ENCODE assay signal across 21 cellular contexts in genomic region chr3:3107181-3107580, GRCh38. TPM values are rescaled to one million over a fixed set of nuclear protein-coding genes. Genes with fewer than 3 reads are reported as not detected.
DNase-seq lines count a peak whose midpoint lies in the region; ATAC-seq and TF ChIP-seq lines count a peak whose summit lies in the region.
"Had no signal": no experiment of that assay in that cellular context is flagged by ENCODE, and none has a peak within 500 bp of the region (broad histone marks: within the 10 kb centered on the region; RNA-seq: fewer than 3 reads in every experiment).

No MANE protein-coding gene starts in this region.

- peaks cover 4% of the 10 kb centered on the region for H3K27me3 Mint-ChIP-seq in activated CD4-positive, alpha-beta memory T cell treated with anti-CD3 and anti-CD28 coated beads for 36 hours
- peaks cover 5% of the 10 kb centered on the region for H3K27me3 Mint-ChIP-seq in activated CD4-positive, alpha-beta memory T cell treated with anti-CD3 and anti-CD28 coated beads, Interleukin-2, amount 10 ng/mL, durations not matched to agents 7 days and 5 days
- H3K27me3 Mint-ChIP-seq in natural killer cell treated with Interleukin-12 subunit alpha and Interleukin-12 subunit beta and Interleukin-15 and Interleukin-18, amount 100 ng/mL, for 72 hours, result peaks cover 12 to 15% of the 10 kb centered on the region in 2 donors
- H3K27me3 Mint-ChIP-seq in natural killer cell (ENCODE audit: low read depth in 2 of 2) (peaks cover 13 to 35% of the 10 kb centered on the region in 2 donors), T-helper 17 cell (no peaks in the 10 kb centered on the region)
- no peaks in the 10 kb centered on the region for H3K27me3 Mint-ChIP-seq in stimulated activated memory B cell treated with anti-CD40 and anti-IgM and Interleukin-4, amounts not matched to agents 10 μg/mL and 1 μg/mL and 100 μg/mL, for 72 hours

- no peak for TF ChIP-seq CTCF in natural killer cell (IDR thresholded peaks at IDR 0.05)

- H3K9me3 ChIP-seq in T-helper 17 cell (ENCODE audit: control insufficient read depth, low read length, poor library complexity, severe bottlenecking), result no peaks in the 10 kb centered on the region
- H3K9me3 ChIP-seq: BE2C; BLaER1 treated with 17β-estradiol and CSF1 and Interleukin-3, amounts not matched to agents 10 nM and 100 nM had no signal

- CTCF ChIA-PET in activated CD4-positive, alpha-beta memory T cell treated with anti-CD3 and anti-CD28 coated beads for 36 hours (lab: Charles Lee), result interaction anchor here (0.8 kb wide), 1 partner anchor 40 kb away, joined by 3 read pairs; no protein-coding TSS in a partner anchor
- CTCF ChIA-PET in activated CD4-positive, alpha-beta memory T cell treated with anti-CD3 and anti-CD28 coated beads, Interleukin-2, amount 10 ng/mL, durations not matched to agents 7 days and 5 days (lab: Charles Lee), result no interaction called here

- peaks cover 33% of the 10 kb centered on the region for H3K4me1 Mint-ChIP-seq in activated CD4-positive, alpha-beta memory T cell treated with anti-CD3 and anti-CD28 coated beads for 36 hours (ENCODE audit: low read depth)
- H3K4me1 Mint-ChIP-seq in activated CD4-positive, alpha-beta memory T cell treated with anti-CD3 and anti-CD28 coated beads, Interleukin-2, amount 10 ng/mL, durations not matched to agents 7 days and 5 days, result peaks cover 11% of the 10 kb centered on the region
- peaks cover 23 to 47% of the 10 kb centered on the region in 2 donors for H3K4me1 Mint-ChIP-seq in natural killer cell treated with Interleukin-12 subunit alpha and Interleukin-12 subunit beta and Interleukin-15 and Interleukin-18, amount 100 ng/mL, for 72 hours (ENCODE audit: low read depth in 2 of 2)
- H3K4me1 Mint-ChIP-seq in natural killer cell (no peaks in the 10 kb centered on the region), T-helper 17 cell (peaks cover 25% of the 10 kb centered on the region)
- peaks cover 51% of the 10 kb centered on the region for H3K4me1 Mint-ChIP-seq in stimulated activated memory B cell treated with anti-CD40 and anti-IgM and Interleukin-4, amounts not matched to agents 10 μg/mL and 1 μg/mL and 100 μg/mL, for 72 hours
- H3K4me1 Mint-ChIP-seq: GM23338 had no signal

- intact Hi-C loops in activated CD4-positive, alpha-beta memory T cell treated with anti-CD3 and anti-CD28 coated beads for 36 hours (cut with micrococcal nuclease), result no loop called here
- intact Hi-C loops in natural killer cell (cut with micrococcal nuclease), result no loop called here

- POLR2A ChIA-PET in activated CD4-positive, alpha-beta memory T cell treated with anti-CD3 and anti-CD28 coated beads for 36 hours (lab: Charles Lee), result interaction anchor here (0.7 kb wide), 1 partner anchor 327 kb away, joined by 5 read pairs; no protein-coding TSS in a partner anchor
- POLR2A ChIA-PET in activated CD4-positive, alpha-beta memory T cell treated with anti-CD3 and anti-CD28 coated beads, Interleukin-2, amount 10 ng/mL, durations not matched to agents 7 days and 5 days (lab: Charles Lee), result no interaction called here

- no peak for ATAC-seq in natural killer cell treated with Interleukin-12 subunit alpha and Interleukin-12 subunit beta and Interleukin-15 and Interleukin-18, amount 100 ng/mL, for 72 hours
- ATAC-seq in natural killer cell (no peak), T-helper 17 cell (no peak), HG03565 (IDR thresholded peaks at IDR 0.05; ENCODE audit: unreplicated experiment) (no peak), GM21423 (IDR thresholded peaks at IDR 0.05; ENCODE audit: unreplicated experiment) (no peak)
- ATAC-seq in stimulated activated memory B cell treated with anti-CD40 and anti-IgM and Interleukin-4, amounts not matched to agents 10 μg/mL and 1 μg/mL and 100 μg/mL, for 72 hours, result no peak
- ATAC-seq: GM12878, GM23338, HCT116 had no signal

- no peaks in the 10 kb centered on the region for H3K9me3 Mint-ChIP-seq in activated CD4-positive, alpha-beta memory T cell treated with anti-CD3 and anti-CD28 coated beads for 36 hours
- no peaks in the 10 kb centered on the region for H3K9me3 Mint-ChIP-seq in activated CD4-positive, alpha-beta memory T cell treated with anti-CD3 and anti-CD28 coated beads, Interleukin-2, amount 10 ng/mL, durations not matched to agents 7 days and 5 days
- H3K9me3 Mint-ChIP-seq in natural killer cell treated with Interleukin-12 subunit alpha and Interleukin-12 subunit beta and Interleukin-15 and Interleukin-18, amount 100 ng/mL, for 72 hours, result no peaks in the 10 kb centered on the region
- no peaks in the 10 kb centered on the region for H3K9me3 Mint-ChIP-seq in natural killer cell
- H3K9me3 Mint-ChIP-seq in stimulated activated memory B cell treated with anti-CD40 and anti-IgM and Interleukin-4, amounts not matched to agents 10 μg/mL and 1 μg/mL and 100 μg/mL, for 72 hours, result no peaks in the 10 kb centered on the region
- H3K9me3 Mint-ChIP-seq: CD4-positive, alpha-beta T cell; CD8-positive, alpha-beta memory T cell; H9 had no signal

- H3K4me3 Mint-ChIP-seq in activated CD4-positive, alpha-beta memory T cell treated with anti-CD3 and anti-CD28 coated beads for 36 hours, result no peak overlapping the region
- H3K4me3 Mint-ChIP-seq in activated CD4-positive, alpha-beta memory T cell treated with anti-CD3 and anti-CD28 coated beads, Interleukin-2, amount 10 ng/mL, durations not matched to agents 7 days and 5 days, result no peak overlapping the region
- H3K4me3 Mint-ChIP-seq in natural killer cell treated with Interleukin-12 subunit alpha and Interleukin-12 subunit beta and Interleukin-15 and Interleukin-18, amount 100 ng/mL, for 72 hours, result peak overlapping the region; percentile 31
- no peak overlapping the region for H3K4me3 Mint-ChIP-seq in natural killer cell
- no peak overlapping the region for H3K4me3 Mint-ChIP-seq in T-helper 17 cell
- H3K4me3 Mint-ChIP-seq in stimulated activated memory B cell treated with anti-CD40 and anti-IgM and Interleukin-4, amounts not matched to agents 10 μg/mL and 1 μg/mL and 100 μg/mL, for 72 hours, result no peak overlapping the region
- H3K4me3 Mint-ChIP-seq: CD14-positive monocyte; CD4-positive, alpha-beta T cell; GM23338; H9 had no signal

- H3K36me3 Mint-ChIP-seq in activated CD4-positive, alpha-beta memory T cell treated with anti-CD3 and anti-CD28 coated beads for 36 hours, result no peaks in the 10 kb centered on the region
- H3K36me3 Mint-ChIP-seq in activated CD4-positive, alpha-beta memory T cell treated with anti-CD3 and anti-CD28 coated beads, Interleukin-2, amount 10 ng/mL, durations not matched to agents 7 days and 5 days (ENCODE audit: low read depth), result no peaks in the 10 kb centered on the region
- H3K36me3 Mint-ChIP-seq in natural killer cell treated with Interleukin-12 subunit alpha and Interleukin-12 subunit beta and Interleukin-15 and Interleukin-18, amount 100 ng/mL, for 72 hours, result peaks cover 4% of the 10 kb centered on the region
- H3K36me3 Mint-ChIP-seq in natural killer cell (no peaks in the 10 kb centered on the region), T-helper 17 cell (ENCODE audit: low read depth) (peaks cover 5% of the 10 kb centered on the region)
- no peaks in the 10 kb centered on the region for H3K36me3 Mint-ChIP-seq in stimulated activated memory B cell treated with anti-CD40 and anti-IgM and Interleukin-4, amounts not matched to agents 10 μg/mL and 1 μg/mL and 100 μg/mL, for 72 hours
- H3K36me3 Mint-ChIP-seq: CD14-positive monocyte had no signal

- no peak for DNase-seq in activated CD4-positive, alpha-beta memory T cell treated with anti-CD3 and anti-CD28 coated beads for 36 hours
- no peak for DNase-seq in activated CD4-positive, alpha-beta memory T cell treated with anti-CD3 and anti-CD28 coated beads, Interleukin-2, amount 10 ng/mL, durations not matched to agents 7 days and 5 days
- DNase-seq in natural killer cell treated with Interleukin-12 subunit alpha and Interleukin-12 subunit beta and Interleukin-15 and Interleukin-18, amount 100 ng/mL, for 72 hours (ENCODE audit: low spot score), result no peak
- no peak for DNase-seq in natural killer cell
- DNase-seq in T-helper 17 cell, result no peak
- DNase-seq: BE2C; CD4-positive, alpha-beta T cell; CD8-positive, alpha-beta memory T cell; DMS 273 treated with DMSO at 0.1 percent for 48 hours; DMS79; EL; GDM1; H9 had no signal

- peak overlapping the region; percentile 68 for H3K27ac Mint-ChIP-seq in activated CD4-positive, alpha-beta memory T cell treated with anti-CD3 and anti-CD28 coated beads for 36 hours
- no peak overlapping the region for H3K27ac Mint-ChIP-seq in activated CD4-positive, alpha-beta memory T cell treated with anti-CD3 and anti-CD28 coated beads, Interleukin-2, amount 10 ng/mL, durations not matched to agents 7 days and 5 days
- peak overlapping the region in 1 of 2 donors; percentile 50 for H3K27ac Mint-ChIP-seq in natural killer cell treated with Interleukin-12 subunit alpha and Interleukin-12 subunit beta and Interleukin-15 and Interleukin-18, amount 100 ng/mL, for 72 hours
- H3K27ac Mint-ChIP-seq in natural killer cell (no peak overlapping the region), T-helper 17 cell (peak overlapping the region; percentile 93)
- peak overlapping the region; percentile 77 for H3K27ac Mint-ChIP-seq in stimulated activated memory B cell treated with anti-CD40 and anti-IgM and Interleukin-4, amounts not matched to agents 10 μg/mL and 1 μg/mL and 100 μg/mL, for 72 hours
- H3K27ac Mint-ChIP-seq: CD14-positive monocyte; CD4-positive, alpha-beta T cell; GM23338; H9 had no signal

RNA-seq across cellular contexts. Expression of gene IL5RA, which starts 3.0 kb away (rescaled TPM):
- under 1 TPM; 0.15 to 0.74 TPM for total RNA-seq in activated CD4-positive, alpha-beta memory T cell treated with anti-CD3 and anti-CD28 coated beads for 36 hours
- not detected for total RNA-seq in activated CD4-positive, alpha-beta memory T cell treated with anti-CD3 and anti-CD28 coated beads, Interleukin-2, amount 10 ng/mL, durations not matched to agents 7 days and 5 days
- total RNA-seq in natural killer cell treated with Interleukin-12 subunit alpha and Interleukin-12 subunit beta and Interleukin-15 and Interleukin-18, amount 100 ng/mL, for 72 hours, result 1 to 10 TPM in 1 of 2 donors, not detected in 1; 5.0 TPM
- 10 to 100 TPM in 1 of 3 donors, under 1 TPM in 1, not detected in 1; 0.34 to 12.4 TPM for total RNA-seq in natural killer cell
- 10 to 100 TPM in 1 of 2 donors, 1 to 10 TPM in 1; 3.7 to 10.4 TPM for total RNA-seq in T-helper 17 cell
- total RNA-seq: H9 had no signal

RNA-seq across cellular contexts. Expression of gene TRNT1, which starts 19.6 kb away (rescaled TPM):
- 10 to 100 TPM; 51.5 to 53.6 TPM for total RNA-seq in activated CD4-positive, alpha-beta memory T cell treated with anti-CD3 and anti-CD28 coated beads for 36 hours
- total RNA-seq in activated CD4-positive, alpha-beta memory T cell treated with anti-CD3 and anti-CD28 coated beads, Interleukin-2, amount 10 ng/mL, durations not matched to agents 7 days and 5 days, result 10 to 100 TPM; 29.5 to 32.4 TPM
- 10 to 100 TPM; 29.7 to 70.0 TPM for total RNA-seq in natural killer cell treated with Interleukin-12 subunit alpha and Interleukin-12 subunit beta and Interleukin-15 and Interleukin-18, amount 100 ng/mL, for 72 hours
- 10 to 100 TPM; 33.3 to 41.9 (median 36.6) TPM for total RNA-seq in natural killer cell
- 10 to 100 TPM; 27.3 to 45.6 TPM for total RNA-seq in T-helper 17 cell

Comparison
In these comparisons a context has a peak if more than half of its experiments do, and no peak if none do; other contexts are left out.
1. H3K27ac Mint-ChIP-seq: peak in activated CD4-positive, alpha-beta memory T cell treated with anti-CD3 and anti-CD28 coated beads for 36 hours (single experiment), T-helper 17 cell (single experiment) and stimulated activated memory B cell treated with anti-CD40 and anti-IgM and Interleukin-4, amounts not matched to agents 10 μg/mL and 1 μg/mL and 100 μg/mL, for 72 hours (single experiment); none in activated CD4-positive, alpha-beta memory T cell treated with anti-CD3 and anti-CD28 coated beads, Interleukin-2, amount 10 ng/mL, durations not matched to agents 7 days and 5 days (single experiment) and natural killer cell (0 of 2).